Comparison of ENCODE assay signal across 8 cellular contexts in genomic region chr19:30224689-30225606, GRCh38.
DNase-seq lines count a peak whose midpoint lies in the region; ATAC-seq and TF ChIP-seq lines count a peak whose summit lies in the region.

No MANE protein-coding gene starts in this region.

- no peak for ATAC-seq in HG03045 (IDR thresholded peaks at IDR 0.05; ENCODE audit: unreplicated experiment)

- no peaks in the 10 kb centered on the region for H3K36me3 Mint-ChIP-seq in MCF 10A (ENCODE audit: insufficient read depth, unreplicated experiment)
- H3K36me3 Mint-ChIP-seq in activated naive CD8-positive, alpha-beta T cell: no peaks in the 10 kb centered on the region

- no TSS peak for BruUV-seq in MCF 10A (replicated peaks; lab: Mats Ljungman, UMichigan)

- 4 to 6% methylated on average over 20 to 43 of the region's 43 CpGs for WGBS in transverse colon (ENCODE audit: low coverage in 1 of 2), 2 donors

- CTCF ChIA-PET in MCF 10A (lab: Yijun Ruan, JAX): no interaction called here

- H3K36me3 ChIP-seq in breast epithelium (no peaks in the 10 kb centered on the region), transverse colon (no peaks in the 10 kb centered on the region)

- no peak overlapping the region for H3K4me3 Mint-ChIP-seq in MCF 10A (ENCODE audit: unreplicated experiment)
- H3K4me3 Mint-ChIP-seq in activated naive CD8-positive, alpha-beta T cell: peak overlapping the region; percentile 86

- peaks cover 41% of the 10 kb centered on the region for H3K9me3 Mint-ChIP-seq in MCF 10A (ENCODE audit: unreplicated experiment)
- H3K9me3 Mint-ChIP-seq in activated naive CD8-positive, alpha-beta T cell (ENCODE audit: low read depth): no peaks in the 10 kb centered on the region

- H3K9me3 ChIP-seq in breast epithelium (no peaks in the 10 kb centered on the region), transverse colon (no peaks in the 10 kb centered on the region)

- in situ Hi-C loops in transverse colon (cut with MboI; ENCODE audit: low pct_ligation_motif_present in 1 of 4, low pct_unique_long_range_greater_than_20kb in 1 of 4, low sequenced_read_pairs in 3 of 4): no loop called here

- TF ChIP-seq POLR2A in breast epithelium (IDR thresholded peaks at IDR 0.05): no peak
- TF ChIP-seq POLR2A in transverse colon (IDR thresholded peaks at IDR 0.05): no peak

- H3K4me3 ChIP-seq in breast epithelium: peak overlapping the region; percentile 54 to 72 (median 60)
- H3K4me3 ChIP-seq in transverse colon: peak overlapping the region in 3 of 4 donors; percentile 44 to 67 (median 46)

- H3K27me3 Mint-ChIP-seq in MCF 10A (ENCODE audit: insufficient read depth, unreplicated experiment): no peaks in the 10 kb centered on the region
- H3K27me3 Mint-ChIP-seq in activated naive CD8-positive, alpha-beta T cell: peaks cover 45% of the 10 kb centered on the region

- no peak for TF ChIP-seq EP300 in transverse colon (IDR thresholded peaks at IDR 0.05; ENCODE audit: low read depth)

- intact Hi-C loops in breast epithelium (cut with DNase I; ENCODE audit: low total_unique reads): no loop called here
- intact Hi-C loops in MCF 10A (cut with micrococcal nuclease): no loop called here
- intact Hi-C loops in transverse colon (cut with DNase I; ENCODE audit: low total_unique reads): no loop called here

- peaks cover 2 to 93% of the 10 kb centered on the region in 2 donors for H3K27me3 ChIP-seq in breast epithelium
- H3K27me3 ChIP-seq in transverse colon: peaks cover 99% of the 10 kb centered on the region

- DNase-seq in breast epithelium (ENCODE audit: low spot score in 2 of 2): no peak
- DNase-seq in MCF 10A (ENCODE audit: unreplicated experiment): no peak
- peak; percentile 49 for DNase-seq in medulla oblongata (ENCODE audit: extremely low spot score)
- DNase-seq in transverse colon: no peak
- no peak for DNase-seq in A172 (ENCODE audit: low spot score)
- no peak for DNase-seq in MV-4-11 (lab: John Stamatoyannopoulos, UW)

- TF ChIP-seq CTCF in breast epithelium (IDR thresholded peaks at IDR 0.05): no peak
- no peak for TF ChIP-seq CTCF in MCF 10A (IDR thresholded peaks at IDR 0.05; ENCODE audit: unreplicated experiment)
- no peak for TF ChIP-seq CTCF in transverse colon (IDR thresholded peaks at IDR 0.05)

- H3K4me1 Mint-ChIP-seq in MCF 10A (ENCODE audit: insufficient read depth, unreplicated experiment): no peaks in the 10 kb centered on the region
- peaks cover 35% of the 10 kb centered on the region for H3K4me1 Mint-ChIP-seq in activated naive CD8-positive, alpha-beta T cell (ENCODE audit: low read depth)

- H3K4me1 ChIP-seq in breast epithelium (peaks cover 11 to 14% of the 10 kb centered on the region in 2 donors), transverse colon (peaks cover 15 to 37% (median 20%) of the 10 kb centered on the region in 4 donors)

- H3K27ac ChIP-seq in breast epithelium: no peak overlapping the region
- peak overlapping the region; percentile 5 to 68 (median 50) for H3K27ac ChIP-seq in transverse colon

- no peak overlapping the region for H3K27ac Mint-ChIP-seq in MCF 10A (ENCODE audit: low read depth, unreplicated experiment)
- peak overlapping the region; percentile 7 for H3K27ac Mint-ChIP-seq in activated naive CD8-positive, alpha-beta T cell

- POLR2A ChIA-PET in MCF 10A (lab: Yijun Ruan, JAX): no interaction called here

Comparison
In these comparisons a context has a peak if more than half of its experiments do, and no peak if none do; other contexts are left out.
1. H3K27ac ChIP-seq: peak in transverse colon (4 of 4); none in breast epithelium (0 of 2).